ENCODE assay signal across 13 cellular contexts in genomic region chr18:27315001-27315400, GRCh38.
"Had no signal": no experiment of that assay in that cellular context is flagged by ENCODE, and none has a peak within 500 bp of the region (broad histone marks: within the 10 kb centered on the region; RNA-seq: fewer than 3 reads in every experiment).

No MANE protein-coding gene starts in this region.

- ATAC-seq: gastrocnemius medialis; naive thymus-derived CD8-positive, alpha-beta T cell; pancreas had no signal

- H3K4me1 ChIP-seq: pancreas, right lobe of liver, thyroid gland had no signal

- H3K27ac ChIP-seq: brain microvascular endothelial cell, coronary artery, gastrocnemius medialis, pancreas, right lobe of liver, thyroid gland had no signal

- H3K27me3 ChIP-seq: brain microvascular endothelial cell, gastrocnemius medialis, right lobe of liver, thyroid gland had no signal

- H3K4me3 ChIP-seq: coronary artery, gastrocnemius medialis, pancreas, right lobe of liver, thyroid gland had no signal

- DNase-seq: activated CD4-positive, alpha-beta T cell treated with anti-CD3 and anti-CD28 coated beads, Interleukin-2, amount 50 U/mL, for 48 hours; amniotic stem cell; brain microvascular endothelial cell; effector CD4-positive, alpha-beta T cell; gastrocnemius medialis; head of caudate nucleus; naive thymus-derived CD8-positive, alpha-beta T cell; pancreas; right lobe of liver; stimulated activated CD4-positive, alpha-beta T cell treated with anti-CD3 and anti-CD28 coated beads, Interleukin-4, amount 100 ng/mL, for 4 hours; stimulated activated naive CD4-positive, alpha-beta T cell; thyroid gland had no signal

- H3K9me3 ChIP-seq: gastrocnemius medialis, right lobe of liver, thyroid gland had no signal

- H3K36me3 ChIP-seq: brain microvascular endothelial cell, gastrocnemius medialis, pancreas, right lobe of liver, thyroid gland had no signal
